In genomic region chr3:180764481-180764880, GRCh38 we compare ENCODE assay signal across 1 cellular context.
A peak's percentile ranks its signal among the peaks of the same experiment; 100 is the strongest.
TF ChIP-seq lines count a peak whose summit lies in the region.

No MANE protein-coding gene starts in this region.

TF ChIP-seq in HepG2, 621 proteins besides CTCF, POLR2A, EP300 and RAD21 (continued from another document):
- TF ChIP-seq ZNF580 (CRISPR knock-in tag; IDR thresholded peaks at IDR 0.05; ENCODE audit: borderline replicate concordance, low read depth) (no peak), KLF12 (CRISPR knock-in tag; IDR thresholded peaks at IDR 0.05; ENCODE audit: borderline replicate concordance) (no peak), U2AF2 (IDR thresholded peaks at IDR 0.05; ENCODE audit: low read depth, low read length) (no peak), MAFF (IDR thresholded peaks at IDR 0.05; ENCODE audit: low read depth, low read length) (peak; percentile 83), ZBTB25 (CRISPR knock-in tag; IDR thresholded peaks at IDR 0.05) (no peak), ZNF616 (CRISPR knock-in tag; IDR thresholded peaks at IDR 0.05; ENCODE audit: low read depth) (no peak), PAF1 (CRISPR knock-in tag; IDR thresholded peaks at IDR 0.05) (no peak), MAFK (conservative IDR thresholded peaks at IDR 0.05 in 1 of 2, IDR thresholded peaks at IDR 0.05 in 1 of 2; ENCODE audit: low read length in 2 of 2) (peak; percentile 78 to 90)
TF ChIP-seq in HepG2: peak in this region for 2.
